In genomic region chr17:78252111-78252634, GRCh38 we compare ENCODE assay signal across 11 cellular contexts. TPM values are rescaled to one million over a fixed set of nuclear protein-coding genes. Genes with fewer than 3 reads are reported as not detected.
DNase-seq lines count a peak whose midpoint lies in the region; ATAC-seq and TF ChIP-seq lines count a peak whose summit lies in the region.
"Had no signal": no experiment of that assay in that cellular context is flagged by ENCODE, and none has a peak within 500 bp of the region (broad histone marks: within the 10 kb centered on the region; RNA-seq: fewer than 3 reads in every experiment).

No MANE protein-coding gene starts in this region.

- H3K9ac ChIP-seq in neuronal stem cell (ENCODE audit: low read depth, low read length, poor library complexity): no peak overlapping the region

- TF ChIP-seq POLR2A in Peyer's patch (IDR thresholded peaks at IDR 0.05): no peak

- peaks cover 5% of the 10 kb centered on the region for H3K79me1 ChIP-seq in neuronal stem cell (ENCODE audit: low read depth, low read length)

- H3K18ac ChIP-seq in neuronal stem cell (ENCODE audit: low read length): peak overlapping the region; percentile 55

- H3K36me3 Mint-ChIP-seq in activated T-helper 17 cell treated with anti-CD3 and anti-CD28 coated beads, Interleukin-2, amount 50 U/mL, for 72 hours (ENCODE audit: low read depth): no peaks in the 10 kb centered on the region
- no peaks in the 10 kb centered on the region for H3K36me3 Mint-ChIP-seq in WTC11

- H2BK120ac ChIP-seq in neuronal stem cell (ENCODE audit: low read depth, low read length): no peak overlapping the region

- H3K36me3 ChIP-seq in DOHH2 (ENCODE audit: control insufficient read depth, low read length) (no peaks in the 10 kb centered on the region), Peyer's patch (no peaks in the 10 kb centered on the region), neuronal stem cell (replicated peaks in 1 of 2; ENCODE audit: control insufficient read depth in 2 of 2, insufficient read depth in 2 of 2, low read length in 2 of 2) (no peaks in the 10 kb centered on the region)

- H3K9me3 ChIP-seq in DOHH2 (ENCODE audit: control insufficient read depth, insufficient read depth, low read length) (no peaks in the 10 kb centered on the region), Peyer's patch (no peaks in the 10 kb centered on the region), neuronal stem cell (replicated peaks in 1 of 2; ENCODE audit: control insufficient read depth in 2 of 2, insufficient read depth in 1 of 2, low read depth in 1 of 2, low read length in 2 of 2) (peaks cover 0 to 2% of the 10 kb centered on the region in 2 donors)

- H3K4me3 ChIP-seq in DOHH2 (ENCODE audit: low read length): peak overlapping the region; percentile 64
- peak overlapping the region in 1 of 4 donors; percentile 23 for H3K4me3 ChIP-seq in Peyer's patch
- H3K4me3 ChIP-seq in neuronal stem cell (ENCODE audit: low read length in 2 of 2): no peak overlapping the region

- H3K4me2 ChIP-seq in DOHH2 (ENCODE audit: low read length) (peak overlapping the region; percentile 92), neuronal stem cell (ENCODE audit: insufficient read depth, low read length, poor library complexity, severe bottlenecking) (no peak overlapping the region)

- peak overlapping the region; percentile 0 for H3K23ac ChIP-seq in neuronal stem cell (ENCODE audit: low read depth, low read length, poor library complexity)

- peak overlapping the region; percentile 38 for H2BK15ac ChIP-seq in neuronal stem cell (ENCODE audit: low read length)

- H3K4me1 ChIP-seq in DOHH2 (ENCODE audit: control insufficient read depth, low read length) (peaks cover 57% of the 10 kb centered on the region), Peyer's patch (peaks cover 0 to 36% (median 28%) of the 10 kb centered on the region in 4 donors), neuronal stem cell (ENCODE audit: control insufficient read depth in 2 of 2, insufficient read depth in 1 of 2, low read depth in 1 of 2, low read length in 2 of 2) (peaks cover 22 to 38% of the 10 kb centered on the region in 2 donors)

- peak overlapping the region; percentile 2 for H4K8ac ChIP-seq in neuronal stem cell (ENCODE audit: low read depth, low read length)

- H3K4me3 Mint-ChIP-seq in activated T-helper 17 cell treated with anti-CD3 and anti-CD28 coated beads, Interleukin-2, amount 50 U/mL, for 72 hours: peak overlapping the region; percentile 69
- H3K4me3 Mint-ChIP-seq in WTC11: no peak overlapping the region

- no peak for ATAC-seq in activated T-helper 17 cell treated with anti-CD3 and anti-CD28 coated beads, Interleukin-2, amount 50 U/mL, for 72 hours (replicated peaks)
- ATAC-seq in GM18867 (IDR thresholded peaks at IDR 0.05; ENCODE audit: unreplicated experiment) (no peak), WTC11 (no peak)

- TF ChIP-seq CTCF in DOHH2 (IDR thresholded peaks at IDR 0.05; ENCODE audit: low read depth, low read length, poor library complexity, severe bottlenecking): no peak
- TF ChIP-seq CTCF in Peyer's patch (IDR thresholded peaks at IDR 0.05): no peak
- no peak for TF ChIP-seq CTCF in WTC11 (IDR thresholded peaks at IDR 0.05)

- no peaks in the 10 kb centered on the region for H3K27me3 Mint-ChIP-seq in activated T-helper 17 cell treated with anti-CD3 and anti-CD28 coated beads, Interleukin-2, amount 50 U/mL, for 72 hours
- H3K27me3 Mint-ChIP-seq in WTC11 (ENCODE audit: low read depth): no peaks in the 10 kb centered on the region

- peak in 2 of 3 donors; percentile 92 to 93 for DNase-seq in Peyer's patch
- DNase-seq in neuronal stem cell (ENCODE audit: low spot score): no peak
- no peak for DNase-seq in DMS114 treated with DMSO at 0.1 percent for 48 hours (lab: John Stamatoyannopoulos, UW; ENCODE audit: unreplicated experiment)
- no peak for DNase-seq in SK-N-DZ (ENCODE audit: low spot score)
- DNase-seq in WTC11 (ENCODE audit: low spot score): no peak
- DNase-seq: Calu3, NCI-H446 treated with DMSO at 0.1 percent for 48 hours had no signal

- H2BK5ac ChIP-seq in neuronal stem cell (ENCODE audit: low read length): peak overlapping the region; percentile 32

- H3K9me3 Mint-ChIP-seq in activated T-helper 17 cell treated with anti-CD3 and anti-CD28 coated beads, Interleukin-2, amount 50 U/mL, for 72 hours: no peaks in the 10 kb centered on the region
- no peaks in the 10 kb centered on the region for H3K9me3 Mint-ChIP-seq in WTC11

- peak overlapping the region; percentile 60 for H2BK12ac ChIP-seq in neuronal stem cell (ENCODE audit: low read length)

- H3K14ac ChIP-seq in neuronal stem cell (ENCODE audit: low read length): peak overlapping the region; percentile 15

- no peak overlapping the region for H2AFZ ChIP-seq in neuronal stem cell (ENCODE audit: low read length)

- H3K79me2 ChIP-seq in DOHH2 (ENCODE audit: control insufficient read depth, low read length): no peaks in the 10 kb centered on the region

- POLR2A ChIA-PET in WTC11 (lab: Charles Lee): no interaction called here

- H3K27ac Mint-ChIP-seq in activated T-helper 17 cell treated with anti-CD3 and anti-CD28 coated beads, Interleukin-2, amount 50 U/mL, for 72 hours: peak overlapping the region; percentile 52
- H3K27ac Mint-ChIP-seq in WTC11: no peak overlapping the region

- CTCF ChIA-PET in WTC11 (lab: Charles Lee): interaction anchor here (1.1 to 5.3 kb wide), 22 partner anchors 9 to 206 kb away, joined by 3 to 52 read pairs (median 16); partner anchors contain the start of genes AFMID, TK1 and TMEM235

- peak overlapping the region; percentile 6 for H3K4ac ChIP-seq in neuronal stem cell (ENCODE audit: low read length)

- no peaks in the 10 kb centered on the region for H3K9me2 ChIP-seq in DOHH2 (replicated peaks; ENCODE audit: control insufficient read depth, low read length)

- H3F3A ChIP-seq in DOHH2 (ENCODE audit: control insufficient read depth, insufficient read depth): peaks cover 18% of the 10 kb centered on the region

- H4K91ac ChIP-seq in neuronal stem cell (ENCODE audit: low read depth, low read length, poor library complexity): no peak overlapping the region

- no CpG with 5 or more reads among the region's 12 CpGs for WGBS in neuronal stem cell (ENCODE audit: extremely low coverage in 2 of 2, insufficient read length in 2 of 2, insufficient replicate concordance in 1 of 2), 2 donors

- peak overlapping the region; percentile 95 for H2AK5ac ChIP-seq in neuronal stem cell (ENCODE audit: low read depth, low read length)

- peak overlapping the region; percentile 91 for H3K27ac ChIP-seq in DOHH2 (ENCODE audit: low read depth, low read length)
- peak overlapping the region in 2 of 4 donors; percentile 57 to 95 for H3K27ac ChIP-seq in Peyer's patch
- H3K27ac ChIP-seq in neuronal stem cell (replicated peaks; ENCODE audit: low read length): no peak overlapping the region

- no peaks in the 10 kb centered on the region for H3K27me3 ChIP-seq in DOHH2 (ENCODE audit: control insufficient read depth, low read length)
- H3K27me3 ChIP-seq in Peyer's patch: no peaks in the 10 kb centered on the region
- no peaks in the 10 kb centered on the region for H3K27me3 ChIP-seq in neuronal stem cell (ENCODE audit: control insufficient read depth in 3 of 3, insufficient read depth in 3 of 3, low read depth in 1 of 3, low read length in 3 of 3)

- H3K4me1 Mint-ChIP-seq in activated T-helper 17 cell treated with anti-CD3 and anti-CD28 coated beads, Interleukin-2, amount 50 U/mL, for 72 hours: peaks cover 23% of the 10 kb centered on the region
- H3K4me1 Mint-ChIP-seq in WTC11: peaks cover 27% of the 10 kb centered on the region

- H4K20me1 ChIP-seq in DOHH2 (ENCODE audit: control insufficient read depth, insufficient read depth, low read depth, low read length): no peaks in the 10 kb centered on the region

TF ChIP-seq in WTC11, 78 proteins besides CTCF, POLR2A, EP300 and RAD21 (continues in another document):
- TF ChIP-seq ZNF425 (CRISPR knock-in tag; conservative IDR thresholded peaks at IDR 0.05): no peak
- no peak for TF ChIP-seq PREB (CRISPR knock-in tag; IDR thresholded peaks at IDR 0.05; ENCODE audit: borderline replicate concordance)

RNA-seq across cellular contexts. Expression of gene TMEM235, which starts 20.7 kb away (rescaled TPM):
- not detected for total RNA-seq in Peyer's patch
- not detected for total RNA-seq in activated T-helper 17 cell treated with anti-CD3 and anti-CD28 coated beads, Interleukin-2, amount 50 U/mL, for 72 hours
- not detected for polyA plus RNA-seq in neuronal stem cell (2013, experiment 1 of 2)
- not detected for polyA plus RNA-seq in neuronal stem cell (2013, experiment 2 of 2)
- 0.63 TPM in 1 of 2 replicates, not detected in the other for polyA plus RNA-seq in SK-N-DZ (2014; cell fraction: cytosol; rRNA removed)
- polyA plus RNA-seq in SK-N-DZ (2014; cell fraction: nucleus; rRNA removed): 0.60 and 1.3 TPM in 2 replicates
- total RNA-seq in WTC11 (2021): 0.24 to 0.41 TPM (median 0.27 TPM) in 3 replicates
- total RNA-seq: Calu3, renal cortical epithelial cell had no signal

RNA-seq across cellular contexts. Expression of gene BIRC5, which starts 38.1 kb away (rescaled TPM):
- total RNA-seq in Peyer's patch (1 to 10 TPM; 2.4 to 6.5 (median 5.7) TPM), WTC11 (2021) (115 to 117 TPM (median 117 TPM) in 3 replicates)
- 100 to 1,000 TPM in 1 of 2 donors, 10 to 100 TPM in 1; 68.6 to 104 TPM for total RNA-seq in activated T-helper 17 cell treated with anti-CD3 and anti-CD28 coated beads, Interleukin-2, amount 50 U/mL, for 72 hours
- polyA plus RNA-seq in neuronal stem cell (2013, experiment 1 of 2): 118 TPM
- polyA plus RNA-seq in neuronal stem cell (2013, experiment 2 of 2): 125 TPM
- 200 and 212 TPM in 2 replicates for polyA plus RNA-seq in SK-N-DZ (2014; cell fraction: cytosol; rRNA removed)
- polyA plus RNA-seq in SK-N-DZ (2014; cell fraction: nucleus; rRNA removed): 123 and 127 TPM in 2 replicates

Comparison
In these comparisons a context has a peak if more than half of its experiments do, and no peak if none do; other contexts are left out.
1. DNase-seq: peak in Peyer's patch (2 of 3); none in neuronal stem cell (single experiment), DMS114 treated with DMSO at 0.1 percent for 48 hours (single experiment), SK-N-DZ (single experiment) and WTC11 (single experiment).
2. RNA of gene BIRC5, which starts 38.1 kb away (total RNA-seq): 115 to 117 TPM in WTC11 and 68.6 to 104 TPM in activated T-helper 17 cell treated with anti-CD3 and anti-CD28 coated beads, Interleukin-2, amount 50 U/mL, for 72 hours; 2.4 to 6.5 TPM in Peyer's patch; every median in the first group is over 4 times any median in the second.